ENCODE assay signal across 3 cellular contexts in genomic region chr5:60943624-60944023, GRCh38.
TF ChIP-seq lines count a peak whose summit lies in the region.

No MANE protein-coding gene starts in this region.

TF ChIP-seq in SK-N-SH, 30 proteins besides CTCF, POLR2A, EP300 and RAD21 (continued from another document):
- TF ChIP-seq PBX3 (IDR thresholded peaks at IDR 0.05) (no peak), NFIC (IDR thresholded peaks at IDR 0.05; ENCODE audit: borderline replicate concordance) (no peak), USF2 (IDR thresholded peaks at IDR 0.05; ENCODE audit: borderline replicate concordance, low read depth, low read length) (no peak), CHD2 (IDR thresholded peaks at IDR 0.05; ENCODE audit: low read length, partially characterized antibody) (no peak), NRF1 (IDR thresholded peaks at IDR 0.05; ENCODE audit: low read depth, low read length) (no peak)

TF ChIP-seq in SK-N-SH treated with all-trans-retinoic acid at 6 μM for 48 hours, 23 proteins besides CTCF, POLR2A, EP300 and RAD21 (continued from another document):
- TF ChIP-seq ZFP30 (CRISPR knock-in tag; IDR thresholded peaks at IDR 0.05), result no peak
- TF ChIP-seq CSDC2 (CRISPR knock-in tag; IDR thresholded peaks at IDR 0.05), result no peak
- TF ChIP-seq ARNTL (CRISPR knock-in tag; IDR thresholded peaks at IDR 0.05; ENCODE audit: borderline replicate concordance, low read depth), result no peak
- no peak for TF ChIP-seq ZNF8 (CRISPR knock-in tag; IDR thresholded peaks at IDR 0.05)

TF ChIP-seq in neural cell, 6 proteins besides CTCF, POLR2A, EP300 and RAD21 (continued from another document):
- TF ChIP-seq POLR2AphosphoS5 (IDR thresholded peaks at IDR 0.05), result no peak
- TF ChIP-seq MXI1 (conservative IDR thresholded peaks at IDR 0.05; ENCODE audit: poor library complexity, severe bottlenecking), result no peak
- no peak for TF ChIP-seq EZH2 (IDR thresholded peaks at IDR 0.05; ENCODE audit: borderline replicate concordance, insufficient read depth, low read length, poor library complexity, severe bottlenecking)
